ENCODE assay signal across 29 cellular contexts in the genomic region with DNA sequence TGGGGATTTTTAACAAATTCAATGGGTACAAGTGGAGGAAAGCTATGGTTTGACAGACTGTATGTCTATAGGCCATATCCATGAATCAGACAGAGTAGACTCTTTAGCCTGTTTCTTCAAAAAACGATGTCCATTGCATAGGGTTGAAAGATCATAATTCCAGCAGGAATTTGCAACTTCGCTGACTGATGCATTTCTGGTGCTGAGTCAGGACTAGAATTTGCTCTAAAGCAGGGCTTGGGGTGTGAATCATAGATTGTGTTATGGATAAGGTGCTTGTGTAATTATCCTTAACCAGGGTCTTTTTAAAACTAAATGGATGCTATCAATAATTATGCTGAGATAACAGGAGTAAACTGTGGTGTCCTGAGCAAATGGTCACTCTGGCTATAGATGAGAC.
DNase-seq lines count a peak whose midpoint lies in the region; ATAC-seq and TF ChIP-seq lines count a peak whose summit lies in the region.
"Had no signal": no experiment of that assay in that cellular context is flagged by ENCODE, and none has a peak within 500 bp of the region (broad histone marks: within the 10 kb centered on the region; RNA-seq: fewer than 3 reads in every experiment).

No MANE protein-coding gene starts in this region.

- H3K27me3 Mint-ChIP-seq in MCF 10A (ENCODE audit: insufficient read depth, unreplicated experiment) (no peaks in the 10 kb centered on the region), WTC11 (ENCODE audit: low read depth) (no peaks in the 10 kb centered on the region)
- peaks cover 38% of the 10 kb centered on the region for H3K27me3 Mint-ChIP-seq in activated T-cell treated with anti-CD3 and anti-CD28 coated beads, Interleukin-2, amount 50 U/mL, for 72 hours (ENCODE audit: low read depth)

- H3K4me3 ChIP-seq in breast epithelium (no peak overlapping the region), RWPE2 (ENCODE audit: severe bottlenecking) (no peak overlapping the region), fibroblast of villous mesenchyme (ENCODE audit: low read depth, low read length) (no peak overlapping the region), neuronal stem cell (ENCODE audit: low read length in 2 of 2) (no peak overlapping the region)
- H3K4me3 ChIP-seq: esophagus muscularis mucosa, skin epidermis, upper lobe of left lung had no signal

- H4K8ac ChIP-seq in neuronal stem cell (ENCODE audit: low read depth, low read length) = no peak overlapping the region

- H3K9me3 Mint-ChIP-seq in MCF 10A (ENCODE audit: unreplicated experiment) = no peaks in the 10 kb centered on the region
- no peaks in the 10 kb centered on the region for H3K9me3 Mint-ChIP-seq in activated T-cell treated with anti-CD3 and anti-CD28 coated beads, Interleukin-2, amount 50 U/mL, for 72 hours
- no peaks in the 10 kb centered on the region for H3K9me3 Mint-ChIP-seq in WTC11
- H3K9me3 Mint-ChIP-seq: immature natural killer cell; naive thymus-derived CD8-positive, alpha-beta T cell; stimulated activated naive CD8-positive, alpha-beta T cell treated with anti-CD3 and anti-CD28 coated beads, Interleukin-15, amount 100 ng/mL, for 72 hours had no signal

- H3K4me1 Mint-ChIP-seq in MCF 10A (ENCODE audit: insufficient read depth, unreplicated experiment) (peaks cover 5% of the 10 kb centered on the region), WTC11 (peaks cover 40% of the 10 kb centered on the region)
- no peaks in the 10 kb centered on the region for H3K4me1 Mint-ChIP-seq in activated T-cell treated with anti-CD3 and anti-CD28 coated beads, Interleukin-2, amount 50 U/mL, for 72 hours (ENCODE audit: low read depth)
- H3K4me1 Mint-ChIP-seq: immature natural killer cell; stimulated activated naive CD8-positive, alpha-beta T cell treated with anti-CD3 and anti-CD28 coated beads, Interleukin-15, amount 100 ng/mL, for 72 hours had no signal

- no peak for TF ChIP-seq POLR2A in breast epithelium (IDR thresholded peaks at IDR 0.05)

- H2AK5ac ChIP-seq in neuronal stem cell (ENCODE audit: low read depth, low read length) = no peak overlapping the region

- H2BK5ac ChIP-seq in neuronal stem cell (ENCODE audit: low read length) = no peak overlapping the region

- no peak overlapping the region for H3K4ac ChIP-seq in neuronal stem cell (ENCODE audit: low read length)

- H2BK15ac ChIP-seq in neuronal stem cell (ENCODE audit: low read length) = no peak overlapping the region

- ATAC-seq in RWPE2 (ENCODE audit: low read depth) (peak; percentile 49; the same call in 1 of the 3 replicates), WTC11 (no peak)
- no peak for ATAC-seq in activated T-cell treated with anti-CD3 and anti-CD28 coated beads, Interleukin-2, amount 50 U/mL, for 72 hours (replicated peaks in 1 of 2)
- ATAC-seq: naive thymus-derived CD8-positive, alpha-beta T cell; stimulated activated naive CD8-positive, alpha-beta T cell treated with anti-CD3 and anti-CD28 coated beads, Interleukin-15, amount 100 ng/mL, for 72 hours had no signal

- no peak overlapping the region for H3K9ac ChIP-seq in neuronal stem cell (ENCODE audit: low read depth, low read length, poor library complexity)

- no peak overlapping the region for H2BK12ac ChIP-seq in neuronal stem cell (ENCODE audit: low read length)

- DNase-seq in MCF 10A (ENCODE audit: unreplicated experiment) (peak; percentile 9), breast epithelium (ENCODE audit: low spot score in 2 of 2) (no peak), RWPE2 (ENCODE audit: low spot score) (no peak), fibroblast of villous mesenchyme (ENCODE audit: low read depth) (peak; percentile 13), WTC11 (ENCODE audit: low spot score) (no peak), HuH-7.5 (ENCODE audit: low spot score) (no peak), neuronal stem cell (ENCODE audit: low spot score) (no peak)
- DNase-seq in activated T-cell treated with anti-CD3 and anti-CD28 coated beads, Interleukin-2, amount 50 U/mL, for 72 hours = no peak
- DNase-seq: 8988T; activated CD8-positive, alpha-beta memory T cell treated with anti-CD3 and anti-CD28 coated beads, Interleukin-2, amount 50 U/mL, for 48 hours; activated gamma-delta T cell treated with Interleukin-2 at 50 U/mL for 16 hours; amniotic stem cell; effector CD4-positive, alpha-beta T cell; GF-D8; head of caudate nucleus; immature natural killer cell; naive thymus-derived CD8-positive, alpha-beta T cell; NCI-H1436; NCI-H2171; NCI-H69; posterior cingulate gyrus; SHP77 treated with DMSO at 0.1 percent for 48 hours; stimulated activated CD4-positive, alpha-beta T cell treated with anti-CD3 and anti-CD28 coated beads, Interleukin-2, amount 100 ng/mL, for 48 hours; stimulated activated naive CD8-positive, alpha-beta T cell treated with anti-CD3 and anti-CD28 coated beads, Interleukin-15, amount 100 ng/mL, for 72 hours; T-helper 1 cell; upper lobe of left lung had no signal

- WGBS in neuronal stem cell (ENCODE audit: extremely low coverage in 2 of 2, insufficient read length in 2 of 2, insufficient replicate concordance in 1 of 2), 2 donors = no CpG with 5 or more reads among the region's 2 CpGs

- H3K79me1 ChIP-seq in neuronal stem cell (ENCODE audit: low read depth, low read length) = no peaks in the 10 kb centered on the region

- no TSS peak for BruUV-seq in MCF 10A (replicated peaks; lab: Mats Ljungman, UMichigan)

- H3K14ac ChIP-seq in neuronal stem cell (ENCODE audit: low read length) = no peak overlapping the region

- CTCF ChIA-PET in MCF 10A (lab: Yijun Ruan, JAX) (no interaction called here), WTC11 (lab: Charles Lee) (no interaction called here)

- H2AFZ ChIP-seq in neuronal stem cell (ENCODE audit: low read length) = no peak overlapping the region

- H2BK120ac ChIP-seq in neuronal stem cell (ENCODE audit: low read depth, low read length) = no peak overlapping the region

- no peak overlapping the region for H3K27ac ChIP-seq in breast epithelium
- no peak overlapping the region for H3K27ac ChIP-seq in RWPE2 (ENCODE audit: poor library complexity, severe bottlenecking)
- no peak overlapping the region for H3K27ac ChIP-seq in neuronal stem cell (replicated peaks; ENCODE audit: low read length)
- H3K27ac ChIP-seq: C4-2B, esophagus muscularis mucosa, skin epidermis, upper lobe of left lung had no signal

- no peak overlapping the region for H3K27ac Mint-ChIP-seq in MCF 10A (ENCODE audit: low read depth, unreplicated experiment)
- no peak overlapping the region for H3K27ac Mint-ChIP-seq in activated T-cell treated with anti-CD3 and anti-CD28 coated beads, Interleukin-2, amount 50 U/mL, for 72 hours
- no peak overlapping the region for H3K27ac Mint-ChIP-seq in WTC11
- H3K27ac Mint-ChIP-seq: immature natural killer cell; naive thymus-derived CD8-positive, alpha-beta T cell; stimulated activated naive CD8-positive, alpha-beta T cell treated with anti-CD3 and anti-CD28 coated beads, Interleukin-15, amount 100 ng/mL, for 72 hours had no signal

- no peak overlapping the region for H3K4me2 ChIP-seq in neuronal stem cell (ENCODE audit: insufficient read depth, low read length, poor library complexity, severe bottlenecking)

- H3K36me3 ChIP-seq in breast epithelium (no peaks in the 10 kb centered on the region), RWPE2 (ENCODE audit: low read depth) (no peaks in the 10 kb centered on the region), neuronal stem cell (replicated peaks in 1 of 2; ENCODE audit: control insufficient read depth in 2 of 2, insufficient read depth in 2 of 2, low read length in 2 of 2) (no peaks in the 10 kb centered on the region)
- H3K36me3 ChIP-seq: esophagus muscularis mucosa, upper lobe of left lung had no signal

- H3K9me3 ChIP-seq in breast epithelium (no peaks in the 10 kb centered on the region), RWPE2 (ENCODE audit: severe bottlenecking) (no peaks in the 10 kb centered on the region), neuronal stem cell (replicated peaks in 1 of 2; ENCODE audit: control insufficient read depth in 2 of 2, insufficient read depth in 1 of 2, low read depth in 1 of 2, low read length in 2 of 2) (no peaks in the 10 kb centered on the region)
- H3K9me3 ChIP-seq: esophagus muscularis mucosa, upper lobe of left lung had no signal

- H3K4me1 ChIP-seq in breast epithelium (no peaks in the 10 kb centered on the region), RWPE2 (ENCODE audit: insufficient read depth, poor library complexity, severe bottlenecking) (no peaks in the 10 kb centered on the region), neuronal stem cell (ENCODE audit: control insufficient read depth in 2 of 2, insufficient read depth in 1 of 2, low read depth in 1 of 2, low read length in 2 of 2) (peaks cover 19 to 32% of the 10 kb centered on the region in 2 donors)
- H3K4me1 ChIP-seq: esophagus muscularis mucosa, upper lobe of left lung had no signal

- H3K36me3 Mint-ChIP-seq in MCF 10A (ENCODE audit: insufficient read depth, unreplicated experiment) = peaks cover 6% of the 10 kb centered on the region
- no peaks in the 10 kb centered on the region for H3K36me3 Mint-ChIP-seq in activated T-cell treated with anti-CD3 and anti-CD28 coated beads, Interleukin-2, amount 50 U/mL, for 72 hours (ENCODE audit: insufficient read depth in 2 of 2)
- H3K36me3 Mint-ChIP-seq in WTC11 = no peaks in the 10 kb centered on the region
- H3K36me3 Mint-ChIP-seq: immature natural killer cell; naive thymus-derived CD8-positive, alpha-beta T cell had no signal

- no peak overlapping the region for H3K18ac ChIP-seq in neuronal stem cell (ENCODE audit: low read length)

- H3K27me3 ChIP-seq in breast epithelium (no peaks in the 10 kb centered on the region), RWPE2 (ENCODE audit: insufficient read depth, poor library complexity, severe bottlenecking) (no peaks in the 10 kb centered on the region), neuronal stem cell (ENCODE audit: control insufficient read depth in 3 of 3, insufficient read depth in 3 of 3, low read depth in 1 of 3, low read length in 3 of 3) (no peaks in the 10 kb centered on the region)
- H3K27me3 ChIP-seq: esophagus muscularis mucosa, upper lobe of left lung had no signal

- no peak overlapping the region for H3K4me3 Mint-ChIP-seq in MCF 10A (ENCODE audit: unreplicated experiment)
- no peak overlapping the region for H3K4me3 Mint-ChIP-seq in activated T-cell treated with anti-CD3 and anti-CD28 coated beads, Interleukin-2, amount 50 U/mL, for 72 hours
- H3K4me3 Mint-ChIP-seq in WTC11 = no peak overlapping the region
- H3K4me3 Mint-ChIP-seq: immature natural killer cell; naive thymus-derived CD8-positive, alpha-beta T cell; stimulated activated naive CD8-positive, alpha-beta T cell treated with anti-CD3 and anti-CD28 coated beads, Interleukin-15, amount 100 ng/mL, for 72 hours had no signal

- POLR2A ChIA-PET in MCF 10A (lab: Yijun Ruan, JAX) = no interaction called here
- POLR2A ChIA-PET in WTC11 (lab: Charles Lee) = no interaction called here

- H4K91ac ChIP-seq in neuronal stem cell (ENCODE audit: low read depth, low read length, poor library complexity) = no peak overlapping the region

- TF ChIP-seq CTCF in MCF 10A (IDR thresholded peaks at IDR 0.05; ENCODE audit: unreplicated experiment) (no peak), breast epithelium (IDR thresholded peaks at IDR 0.05) (no peak), RWPE2 (IDR thresholded peaks at IDR 0.05; ENCODE audit: poor library complexity, severe bottlenecking) (no peak), fibroblast of villous mesenchyme (IDR thresholded peaks at IDR 0.05; ENCODE audit: insufficient read depth, low read depth, low read length) (no peak), WTC11 (IDR thresholded peaks at IDR 0.05) (no peak)

- intact Hi-C loops in MCF 10A (cut with micrococcal nuclease) = no loop called here
- intact Hi-C loops in breast epithelium (cut with DNase I; ENCODE audit: low total_unique reads) = no loop called here

- no peak overlapping the region for H3K23ac ChIP-seq in neuronal stem cell (ENCODE audit: low read depth, low read length, poor library complexity)

Comparison
In these comparisons a context has a peak if more than half of its experiments do, and no peak if none do; other contexts are left out.
1. DNase-seq: peak in MCF 10A (single experiment) and fibroblast of villous mesenchyme (single experiment); none in breast epithelium (0 of 2), RWPE2 (single experiment), activated T-cell treated with anti-CD3 and anti-CD28 coated beads, Interleukin-2, amount 50 U/mL, for 72 hours (0 of 2), WTC11 (single experiment), HuH-7.5 (single experiment) and neuronal stem cell (single experiment).